Comparison of ENCODE assay signal across 10 cellular contexts in the genomic region with DNA sequence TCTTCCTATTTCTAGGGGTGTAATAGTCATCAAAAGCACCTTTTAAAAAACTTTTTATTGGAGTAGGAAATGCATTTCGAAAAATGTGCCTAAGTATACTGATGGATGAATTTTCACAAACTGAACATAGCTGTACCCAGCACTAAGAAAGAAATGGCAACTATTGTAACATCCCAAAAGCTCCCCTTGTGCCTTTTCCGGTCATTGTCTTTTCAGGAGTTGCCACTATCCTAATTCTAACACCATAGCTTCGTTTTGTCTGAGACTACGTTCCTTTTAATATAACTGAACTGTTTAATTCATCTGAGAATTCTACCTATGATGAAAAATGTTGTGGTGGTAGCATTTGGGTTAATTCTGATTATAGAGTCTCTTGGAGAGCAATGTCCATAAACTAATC. TPM values are rescaled to one million over a fixed set of nuclear protein-coding genes. Genes with fewer than 3 reads are reported as not detected.
DNase-seq lines count a peak whose midpoint lies in the region; ATAC-seq, FAIRE-seq and TF ChIP-seq lines count a peak whose summit lies in the region.
"Had no signal": no experiment of that assay in that cellular context is flagged by ENCODE, and none has a peak within 500 bp of the region (broad histone marks: within the 10 kb centered on the region; RNA-seq: fewer than 3 reads in every experiment).

No MANE protein-coding gene starts in this region.

- peak overlapping the region; percentile 78 for H3K4me2 ChIP-seq in HepG2 (ENCODE audit: low read depth, low read length)

- H3K4me3 Mint-ChIP-seq in activated CD8-positive, alpha-beta T cell treated with anti-CD3 and anti-CD28 coated beads, Interleukin-2, amount 10 ng/mL, durations not matched to agents 7 days and 5 days = peak overlapping the region; percentile 36
- H3K4me3 Mint-ChIP-seq in immature natural killer cell = peak overlapping the region in 3 of 5 donors; percentile 11 to 99 (median 60)

- no peak for TF ChIP-seq RAD21 in HepG2 (CRISPR knock-in tag; IDR thresholded peaks at IDR 0.05)

- H2AFZ ChIP-seq in HepG2 (ENCODE audit: low read length) = no peak overlapping the region

- H3K27me3 Mint-ChIP-seq in activated CD8-positive, alpha-beta T cell treated with anti-CD3 and anti-CD28 coated beads, Interleukin-2, amount 10 ng/mL, durations not matched to agents 7 days and 5 days (ENCODE audit: low read depth) = no peaks in the 10 kb centered on the region
- H3K27me3 Mint-ChIP-seq in immature natural killer cell (ENCODE audit: low read depth in 3 of 3) = peaks cover 6 to 10% (median 7%) of the 10 kb centered on the region in 3 donors

- no peak for TF ChIP-seq CTCF in HepG2 (CRISPR knock-in tag; IDR thresholded peaks at IDR 0.05)
- no peak for TF ChIP-seq CTCF in right lobe of liver (IDR thresholded peaks at IDR 0.05)
- TF ChIP-seq CTCF in thyroid gland (IDR thresholded peaks at IDR 0.05) = no peak

- H3K4me1 Mint-ChIP-seq in activated CD8-positive, alpha-beta T cell treated with anti-CD3 and anti-CD28 coated beads, Interleukin-2, amount 10 ng/mL, durations not matched to agents 7 days and 5 days (ENCODE audit: low read depth) = peaks cover 34% of the 10 kb centered on the region
- H3K4me1 Mint-ChIP-seq in immature natural killer cell = peaks cover 33 to 38% of the 10 kb centered on the region in 2 donors

- peaks cover 28% of the 10 kb centered on the region for H3K36me3 Mint-ChIP-seq in activated CD8-positive, alpha-beta T cell treated with anti-CD3 and anti-CD28 coated beads, Interleukin-2, amount 10 ng/mL, durations not matched to agents 7 days and 5 days (ENCODE audit: low read depth)
- H3K36me3 Mint-ChIP-seq in immature natural killer cell = peaks cover 0 to 12% (median 9%) of the 10 kb centered on the region in 3 donors

- no peak overlapping the region for H3K27ac Mint-ChIP-seq in activated CD8-positive, alpha-beta T cell treated with anti-CD3 and anti-CD28 coated beads, Interleukin-2, amount 10 ng/mL, durations not matched to agents 7 days and 5 days
- H3K27ac Mint-ChIP-seq in immature natural killer cell = peak overlapping the region in 5 of 6 donors; percentile 7 to 42 (median 25)

- H3K27ac ChIP-seq in HepG2 (ENCODE audit: extremely low read length, insufficient read depth, low read length) (no peak overlapping the region), right lobe of liver (no peak overlapping the region), thyroid gland (no peak overlapping the region)

- DNase-seq in HepG2 (ENCODE audit: low spot score) (no peak), right lobe of liver (no peak), immature natural killer cell (no peak), NCI-H128 (lab: John Stamatoyannopoulos, UW; ENCODE audit: unreplicated experiment) (no peak), COR-L47 (lab: John Stamatoyannopoulos, UW) (no peak), thyroid gland (no peak), activated gamma-delta T cell treated with Interleukin-2 at 50 U/mL for 16 hours (no peak)
- DNase-seq in activated CD8-positive, alpha-beta T cell treated with anti-CD3 and anti-CD28 coated beads, Interleukin-2, amount 10 ng/mL, durations not matched to agents 7 days and 5 days = no peak
- DNase-seq: nucleus accumbens had no signal

- no peaks in the 10 kb centered on the region for H3K9me3 ChIP-seq in HepG2 (ENCODE audit: low read length)
- H3K9me3 ChIP-seq in right lobe of liver = no peaks in the 10 kb centered on the region
- no peaks in the 10 kb centered on the region for H3K9me3 ChIP-seq in thyroid gland

- TF ChIP-seq EP300 in HepG2 (IDR thresholded peaks at IDR 0.05; ENCODE audit: low read depth in 2 of 2, low read length in 2 of 2) (no peak), HepG2 (CRISPR knock-in tag; IDR thresholded peaks at IDR 0.05; ENCODE audit: borderline replicate concordance) (no peak)

- ATAC-seq in HepG2 = no peak
- no peak for ATAC-seq in right lobe of liver
- no peak for ATAC-seq in activated CD8-positive, alpha-beta T cell treated with anti-CD3 and anti-CD28 coated beads, Interleukin-2, amount 10 ng/mL, durations not matched to agents 7 days and 5 days

- peaks cover 26% of the 10 kb centered on the region for H3K79me2 ChIP-seq in HepG2 (ENCODE audit: insufficient read depth, low read length)

- peaks cover 31% of the 10 kb centered on the region for H3K4me1 ChIP-seq in HepG2 (ENCODE audit: insufficient read depth, low read length)
- peaks cover 0 to 22% (median 7%) of the 10 kb centered on the region in 4 donors for H3K4me1 ChIP-seq in right lobe of liver
- peaks cover 21 to 25% of the 10 kb centered on the region in 2 donors for H3K4me1 ChIP-seq in thyroid gland

- intact Hi-C loops in HepG2 (cut with micrococcal nuclease; ENCODE audit: unreplicated experiment) (no loop called here), right lobe of liver (cut with DNase I) (no loop called here), thyroid gland (cut with DNase I) (no loop called here)

- TF ChIP-seq POLR2A in HepG2 (IDR thresholded peaks at IDR 0.05; ENCODE audit: insufficient read depth in 1 of 2, low read depth in 2 of 2, low read length in 2 of 2) = no peak
- no peak for TF ChIP-seq POLR2A in right lobe of liver (IDR thresholded peaks at IDR 0.05)
- no peak for TF ChIP-seq POLR2A in thyroid gland (IDR thresholded peaks at IDR 0.05)

- H3K27me3 ChIP-seq in HepG2 (ENCODE audit: control insufficient read depth in 1 of 2, insufficient read depth in 2 of 2, low read length in 2 of 2) (no peaks in the 10 kb centered on the region; a peak in 1 of 5 replicates), right lobe of liver (no peaks in the 10 kb centered on the region), thyroid gland (no peaks in the 10 kb centered on the region)

- WGBS in HepG2 (ENCODE audit: low lambda C conversion rate) = 95% methylated on average over 4 of the region's 4 CpGs
- WGBS in right lobe of liver (ENCODE audit: insufficient coverage, low coverage, low lambda C conversion rate, missing lambda C conversion rate) = 85% methylated on average over 4 of the region's 4 CpGs
- 82 to 93% methylated on average over 4 of the region's 4 CpGs for WGBS in thyroid gland, 2 donors

- POLR2A ChIA-PET in HepG2 (lab: Yijun Ruan, JAX) = interaction anchor here (5.4 kb wide), 1 partner anchor 36 kb away, joined by 80 read pairs; the partner anchor contains the start of gene TMEM39A
- POLR2A ChIA-PET in activated CD8-positive, alpha-beta T cell treated with anti-CD3 and anti-CD28 coated beads, Interleukin-2, amount 10 ng/mL, durations not matched to agents 7 days and 5 days (lab: Charles Lee) = interaction anchor here (0.6 to 3.9 kb wide), 5 partner anchors 31 to 176 kb away, joined by 3 to 42 read pairs (median 28); partner anchors contain the start of genes CD80, COX17, POGLUT1 and TMEM39A

- BruUV-seq in HepG2 (replicated peaks; lab: Mats Ljungman, UMichigan) = no TSS peak

- H3K4me3 ChIP-seq in HepG2 (replicated peaks in 1 of 3; ENCODE audit: insufficient read depth in 1 of 3, low read depth in 2 of 3, low read length in 3 of 3) (peak overlapping the region in 2 of 3 experiments; percentile 1 to 96; a peak in 1 of 6 replicates), right lobe of liver (no peak overlapping the region), thyroid gland (replicated peaks in 1 of 3) (no peak overlapping the region)

- H3K9me3 Mint-ChIP-seq in activated CD8-positive, alpha-beta T cell treated with anti-CD3 and anti-CD28 coated beads, Interleukin-2, amount 10 ng/mL, durations not matched to agents 7 days and 5 days (ENCODE audit: insufficient read depth) = no peaks in the 10 kb centered on the region
- no peaks in the 10 kb centered on the region for H3K9me3 Mint-ChIP-seq in immature natural killer cell

- H4K20me1 ChIP-seq in HepG2 (ENCODE audit: insufficient read depth, low read length) = no peaks in the 10 kb centered on the region

- H3K36me3 ChIP-seq in HepG2 (replicated peaks in 1 of 2; ENCODE audit: control insufficient read depth in 1 of 2, insufficient read depth in 2 of 2, low read length in 2 of 2) (peaks cover 0 to 5% of the 10 kb centered on the region in 2 experiments; a peak in 3 of 5 replicates), right lobe of liver (peaks cover 0 to 5% (median 1%) of the 10 kb centered on the region in 4 donors), thyroid gland (peaks cover under 1 to 12% of the 10 kb centered on the region in 2 donors)

- no peak overlapping the region for H3K9ac ChIP-seq in HepG2 (ENCODE audit: insufficient read depth, low read depth, low read length)

- in situ Hi-C loops in HepG2 (cut with HindIII; ENCODE audit: extremely low pct_ligation_motif_present, low pct_unique_long_range_greater_than_20kb) = no loop called here

- FAIRE-seq in HepG2 (lab: Jason Lieb, UNC) = no peak

- CTCF ChIA-PET in HepG2 (lab: Yijun Ruan, JAX; ENCODE audit: low intra/inter-chr PET ratio, low total read pairs) = no interaction called here
- CTCF ChIA-PET in activated CD8-positive, alpha-beta T cell treated with anti-CD3 and anti-CD28 coated beads, Interleukin-2, amount 10 ng/mL, durations not matched to agents 7 days and 5 days (lab: Charles Lee) = interaction anchor here (1.0 to 1.8 kb wide), 4 partner anchors 18 to 190 kb away, joined by 3 to 5 read pairs (median 4); partner anchors contain the start of gene CD80

RNA-seq across cellular contexts. Expression of gene TIMMDC1, which starts 1.9 kb away (rescaled TPM):
- total RNA-seq in HepG2 (2016; rRNA removed; fragmentation: Illumina TruSeq; extraction: Trizol) (77.8 and 78.2 TPM in 2 replicates), right lobe of liver (10 to 100 TPM; 16.4 to 63.5 (median 42.8) TPM), thyroid gland (10 to 100 TPM; 34.2 to 78.5 (median 48.6) TPM)
- 22.6 and 30.9 TPM in 2 replicates for total RNA-seq in HepG2 (2016; cell fraction: cytosol; rRNA removed; fragmentation: Illumina TruSeq; extraction: Trizol; ENCODE audit: low read depth)
- 79.0 and 81.0 TPM in 2 replicates for total RNA-seq in HepG2 (2016; cell fraction: insoluble cytoplasmic fraction; rRNA removed; fragmentation: Illumina TruSeq; extraction: Trizol)
- total RNA-seq in HepG2 (2016; cell fraction: membrane; rRNA removed; fragmentation: Illumina TruSeq; extraction: Trizol) = 54.0 and 62.0 TPM in 2 replicates
- 45.2 and 47.9 TPM in 2 replicates for total RNA-seq in HepG2 (2016; cell fraction: nucleus; rRNA removed; fragmentation: Illumina TruSeq; extraction: Trizol)
- polyA plus RNA-seq in HepG2 (2011; rRNA removed) (41.9 and 50.0 TPM in 2 replicates), immature natural killer cell (10 to 100 TPM; 54.3 to 78.4 (median 69.4) TPM)
- 40.2 and 43.5 TPM in 2 replicates for polyA plus RNA-seq in HepG2 (2011; cell fraction: cytosol; rRNA removed)
- polyA plus RNA-seq in HepG2 (2011; cell fraction: nucleus; rRNA removed) = 46.3 and 51.0 TPM in 2 replicates
- polyA plus RNA-seq in HepG2 (2012) = 37.3 and 63.6 TPM in 2 replicates
- polyA plus RNA-seq in HepG2 (2016; cell fraction: cytosol; fragmentation: Illumina TruSeq; extraction: Trizol; ENCODE audit: low read depth) = 30.9 and 42.2 TPM in 2 replicates
- 74.7 and 81.2 TPM in 2 replicates for polyA plus RNA-seq in HepG2 (2016; cell fraction: insoluble cytoplasmic fraction; fragmentation: Illumina TruSeq; extraction: Trizol; ENCODE audit: low read depth)
- 45.4 and 51.3 TPM in 2 replicates for polyA plus RNA-seq in HepG2 (2016; cell fraction: membrane; fragmentation: Illumina TruSeq; extraction: Trizol; ENCODE audit: low read depth)
- 89.5 and 98.9 TPM in 2 replicates for polyA plus RNA-seq in HepG2 (2016; cell fraction: nucleus; fragmentation: Illumina TruSeq; extraction: Trizol; ENCODE audit: insufficient read depth, low read depth)
- polyA minus RNA-seq in HepG2 (2011; rRNA and poly(A)+ RNA removed; ENCODE audit: low replicate concordance) = 49.3 and 54.0 TPM in 2 replicates
- 21.8 and 22.8 TPM in 2 replicates for polyA minus RNA-seq in HepG2 (2011; cell fraction: cytosol; rRNA and poly(A)+ RNA removed)
- polyA minus RNA-seq in HepG2 (2011; cell fraction: nucleus; rRNA and poly(A)+ RNA removed) = 29.0 and 29.6 TPM in 2 replicates
- total RNA-seq in activated CD8-positive, alpha-beta T cell treated with anti-CD3 and anti-CD28 coated beads, Interleukin-2, amount 10 ng/mL, durations not matched to agents 7 days and 5 days = 10 to 100 TPM; 78.1 to 79.8 TPM

RNA-seq across cellular contexts. Expression of gene POGLUT1, which starts 31.5 kb away (rescaled TPM):
- total RNA-seq in HepG2 (2016; rRNA removed; fragmentation: Illumina TruSeq; extraction: Trizol) = 14.2 and 22.9 TPM in 2 replicates
- total RNA-seq in HepG2 (2016; cell fraction: cytosol; rRNA removed; fragmentation: Illumina TruSeq; extraction: Trizol; ENCODE audit: low read depth) = 4.3 and 4.4 TPM in 2 replicates
- 13.2 and 23.1 TPM in 2 replicates for total RNA-seq in HepG2 (2016; cell fraction: insoluble cytoplasmic fraction; rRNA removed; fragmentation: Illumina TruSeq; extraction: Trizol)
- 7.0 and 8.7 TPM in 2 replicates for total RNA-seq in HepG2 (2016; cell fraction: membrane; rRNA removed; fragmentation: Illumina TruSeq; extraction: Trizol)
- total RNA-seq in HepG2 (2016; cell fraction: nucleus; rRNA removed; fragmentation: Illumina TruSeq; extraction: Trizol) = 31.6 and 36.9 TPM in 2 replicates
- 12.9 and 15.3 TPM in 2 replicates for polyA plus RNA-seq in HepG2 (2011; rRNA removed)
- 5.0 and 9.4 TPM in 2 replicates for polyA plus RNA-seq in HepG2 (2011; cell fraction: cytosol; rRNA removed)
- polyA plus RNA-seq in HepG2 (2011; cell fraction: nucleus; rRNA removed) = 11.8 and 15.2 TPM in 2 replicates
- 10.8 and 13.8 TPM in 2 replicates for polyA plus RNA-seq in HepG2 (2012)
- polyA plus RNA-seq in HepG2 (2016; cell fraction: cytosol; fragmentation: Illumina TruSeq; extraction: Trizol; ENCODE audit: low read depth) = 1.1 and 1.2 TPM in 2 replicates
- 8.9 and 10.3 TPM in 2 replicates for polyA plus RNA-seq in HepG2 (2016; cell fraction: insoluble cytoplasmic fraction; fragmentation: Illumina TruSeq; extraction: Trizol; ENCODE audit: low read depth)
- 2.7 TPM in 2 replicates for polyA plus RNA-seq in HepG2 (2016; cell fraction: membrane; fragmentation: Illumina TruSeq; extraction: Trizol; ENCODE audit: low read depth)
- polyA plus RNA-seq in HepG2 (2016; cell fraction: nucleus; fragmentation: Illumina TruSeq; extraction: Trizol; ENCODE audit: insufficient read depth, low read depth) = 46.4 and 46.8 TPM in 2 replicates
- 13.9 and 23.0 TPM in 2 replicates for polyA minus RNA-seq in HepG2 (2011; rRNA and poly(A)+ RNA removed; ENCODE audit: low replicate concordance)
- 9.5 and 12.0 TPM in 2 replicates for polyA minus RNA-seq in HepG2 (2011; cell fraction: cytosol; rRNA and poly(A)+ RNA removed)
- polyA minus RNA-seq in HepG2 (2011; cell fraction: nucleus; rRNA and poly(A)+ RNA removed) = 25.5 and 34.2 TPM in 2 replicates
- 1 to 10 TPM; 5.8 to 8.0 (median 7.4) TPM for total RNA-seq in right lobe of liver
- total RNA-seq in activated CD8-positive, alpha-beta T cell treated with anti-CD3 and anti-CD28 coated beads, Interleukin-2, amount 10 ng/mL, durations not matched to agents 7 days and 5 days = 10 to 100 TPM; 31.6 to 36.0 TPM
- polyA plus RNA-seq in immature natural killer cell = 10 to 100 TPM; 33.8 to 57.7 (median 41.1) TPM
- total RNA-seq in thyroid gland = 10 to 100 TPM in 2 of 4 donors, 1 to 10 TPM in 2; 9.4 to 14.2 (median 10.3) TPM

RNA-seq across cellular contexts. Expression of gene TMEM39A, which starts 36.9 kb away (rescaled TPM):
- 32.9 and 55.8 TPM in 2 replicates for total RNA-seq in HepG2 (2016; rRNA removed; fragmentation: Illumina TruSeq; extraction: Trizol)
- 8.2 and 8.7 TPM in 2 replicates for total RNA-seq in HepG2 (2016; cell fraction: cytosol; rRNA removed; fragmentation: Illumina TruSeq; extraction: Trizol; ENCODE audit: low read depth)
- total RNA-seq in HepG2 (2016; cell fraction: insoluble cytoplasmic fraction; rRNA removed; fragmentation: Illumina TruSeq; extraction: Trizol) = 38.1 and 61.6 TPM in 2 replicates
- 24.4 and 26.5 TPM in 2 replicates for total RNA-seq in HepG2 (2016; cell fraction: membrane; rRNA removed; fragmentation: Illumina TruSeq; extraction: Trizol)
- total RNA-seq in HepG2 (2016; cell fraction: nucleus; rRNA removed; fragmentation: Illumina TruSeq; extraction: Trizol) = 75.1 and 80.5 TPM in 2 replicates
- 56.8 and 64.9 TPM in 2 replicates for polyA plus RNA-seq in HepG2 (2011; rRNA removed)
- 31.1 and 36.5 TPM in 2 replicates for polyA plus RNA-seq in HepG2 (2011; cell fraction: cytosol; rRNA removed)
- polyA plus RNA-seq in HepG2 (2011; cell fraction: nucleus; rRNA removed) = 66.0 and 77.3 TPM in 2 replicates
- 37.2 and 41.2 TPM in 2 replicates for polyA plus RNA-seq in HepG2 (2012)
- polyA plus RNA-seq in HepG2 (2016; cell fraction: cytosol; fragmentation: Illumina TruSeq; extraction: Trizol; ENCODE audit: low read depth) = 2.9 and 4.2 TPM in 2 replicates
- polyA plus RNA-seq in HepG2 (2016; cell fraction: insoluble cytoplasmic fraction; fragmentation: Illumina TruSeq; extraction: Trizol; ENCODE audit: low read depth) = 23.9 and 28.6 TPM in 2 replicates
- 5.2 and 8.6 TPM in 2 replicates for polyA plus RNA-seq in HepG2 (2016; cell fraction: membrane; fragmentation: Illumina TruSeq; extraction: Trizol; ENCODE audit: low read depth)
- 64.5 and 65.7 TPM in 2 replicates for polyA plus RNA-seq in HepG2 (2016; cell fraction: nucleus; fragmentation: Illumina TruSeq; extraction: Trizol; ENCODE audit: insufficient read depth, low read depth)
- 97.7 and 216 TPM in 2 replicates for polyA minus RNA-seq in HepG2 (2011; rRNA and poly(A)+ RNA removed; ENCODE audit: low replicate concordance)
- polyA minus RNA-seq in HepG2 (2011; cell fraction: cytosol; rRNA and poly(A)+ RNA removed) = 41.0 and 43.9 TPM in 2 replicates
- 122 and 140 TPM in 2 replicates for polyA minus RNA-seq in HepG2 (2011; cell fraction: nucleus; rRNA and poly(A)+ RNA removed)
- 10 to 100 TPM; 14.9 to 34.6 (median 20.9) TPM for total RNA-seq in right lobe of liver
- total RNA-seq in activated CD8-positive, alpha-beta T cell treated with anti-CD3 and anti-CD28 coated beads, Interleukin-2, amount 10 ng/mL, durations not matched to agents 7 days and 5 days = 10 to 100 TPM; 30.5 to 31.2 TPM
- polyA plus RNA-seq in immature natural killer cell = 10 to 100 TPM in 1 of 3 donors, 1 to 10 TPM in 2; 6.5 to 21.6 (median 8.7) TPM
- total RNA-seq in thyroid gland = 10 to 100 TPM; 48.1 to 84.1 (median 59.8) TPM

RNA-seq across cellular contexts. Expression of gene CD80, which starts 59.1 kb away (rescaled TPM):
- total RNA-seq in HepG2 (2016; rRNA removed; fragmentation: Illumina TruSeq; extraction: Trizol) (not detected in 2 replicates), right lobe of liver (1 to 10 TPM in 2 of 6 experiments, under 1 TPM in 4; 0.26 to 1.3 (median 0.51) TPM), thyroid gland (1 to 10 TPM in 3 of 4 donors, under 1 TPM in 1; 0.83 to 2.3 (median 1.1) TPM)
- total RNA-seq in HepG2 (2016; cell fraction: cytosol; rRNA removed; fragmentation: Illumina TruSeq; extraction: Trizol; ENCODE audit: low read depth) = not detected in 2 replicates
- not detected in 2 replicates for total RNA-seq in HepG2 (2016; cell fraction: insoluble cytoplasmic fraction; rRNA removed; fragmentation: Illumina TruSeq; extraction: Trizol)
- total RNA-seq in HepG2 (2016; cell fraction: membrane; rRNA removed; fragmentation: Illumina TruSeq; extraction: Trizol) = not detected in 2 replicates
- not detected in 2 replicates for total RNA-seq in HepG2 (2016; cell fraction: nucleus; rRNA removed; fragmentation: Illumina TruSeq; extraction: Trizol)
- polyA plus RNA-seq in HepG2 (2011; rRNA removed) (not detected in 2 replicates), immature natural killer cell (not detected)
- polyA plus RNA-seq in HepG2 (2011; cell fraction: cytosol; rRNA removed) = not detected in 2 replicates
- not detected in 2 replicates for polyA plus RNA-seq in HepG2 (2011; cell fraction: nucleus; rRNA removed)
- not detected in 2 replicates for polyA plus RNA-seq in HepG2 (2012)
- not detected in 2 replicates for polyA plus RNA-seq in HepG2 (2016; cell fraction: cytosol; fragmentation: Illumina TruSeq; extraction: Trizol; ENCODE audit: low read depth)
- not detected in 2 replicates for polyA plus RNA-seq in HepG2 (2016; cell fraction: insoluble cytoplasmic fraction; fragmentation: Illumina TruSeq; extraction: Trizol; ENCODE audit: low read depth)
- polyA plus RNA-seq in HepG2 (2016; cell fraction: membrane; fragmentation: Illumina TruSeq; extraction: Trizol; ENCODE audit: low read depth) = not detected in 2 replicates
- not detected in 2 replicates for polyA plus RNA-seq in HepG2 (2016; cell fraction: nucleus; fragmentation: Illumina TruSeq; extraction: Trizol; ENCODE audit: insufficient read depth, low read depth)
- not detected in 2 replicates for polyA minus RNA-seq in HepG2 (2011; rRNA and poly(A)+ RNA removed; ENCODE audit: low replicate concordance)
- not detected in 2 replicates for polyA minus RNA-seq in HepG2 (2011; cell fraction: cytosol; rRNA and poly(A)+ RNA removed)
- not detected in 2 replicates for polyA minus RNA-seq in HepG2 (2011; cell fraction: nucleus; rRNA and poly(A)+ RNA removed)
- total RNA-seq in activated CD8-positive, alpha-beta T cell treated with anti-CD3 and anti-CD28 coated beads, Interleukin-2, amount 10 ng/mL, durations not matched to agents 7 days and 5 days = 10 to 100 TPM; 19.1 to 20.2 TPM
- total RNA-seq: NCI-H460 had no signal

Comparison
In these comparisons a context has a peak if more than half of its experiments do, and no peak if none do; other contexts are left out.
1. H3K4me3 ChIP-seq: peak in HepG2 (2 of 3); none in right lobe of liver (0 of 3) and thyroid gland (0 of 3).